ENCODE assay signal across 17 cellular contexts in the genomic region with DNA sequence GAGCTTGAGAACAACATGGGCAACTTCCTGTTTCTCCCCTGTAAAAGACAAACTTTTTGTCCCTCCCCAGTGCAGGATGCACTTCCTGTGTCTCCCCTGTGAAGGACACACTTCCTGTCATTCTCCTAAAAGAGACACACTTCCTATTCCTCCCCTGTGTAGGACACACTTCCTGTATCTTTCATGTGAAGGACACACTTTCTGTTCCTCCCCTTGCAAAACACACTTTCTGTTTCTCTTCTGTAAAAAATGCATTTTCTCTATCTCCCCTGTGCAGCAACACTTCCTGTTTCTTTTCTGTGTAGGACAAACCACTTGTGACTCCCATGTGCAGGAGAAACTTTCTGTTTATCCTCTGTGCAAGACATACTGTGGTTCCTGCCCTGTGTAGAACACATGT.
DNase-seq lines count a peak whose midpoint lies in the region; ATAC-seq and TF ChIP-seq lines count a peak whose summit lies in the region.
"Had no signal": no experiment of that assay in that cellular context is flagged by ENCODE, and none has a peak within 500 bp of the region (broad histone marks: within the 10 kb centered on the region; RNA-seq: fewer than 3 reads in every experiment).

No MANE protein-coding gene starts in this region.

- TF ChIP-seq CTCF in activated CD8-positive, alpha-beta T cell treated with anti-CD3 and anti-CD28 coated beads for 36 hours (IDR thresholded peaks at IDR 0.05) = no peak

- H3K4me3 Mint-ChIP-seq in stimulated activated naive CD8-positive, alpha-beta T cell treated with anti-CD3 and anti-CD28 coated beads, Interleukin-15, amount 100 ng/mL, for 72 hours = peak overlapping the region in 1 of 2 donors; percentile 0
- H3K4me3 Mint-ChIP-seq in activated CD8-positive, alpha-beta T cell treated with anti-CD3 and anti-CD28 coated beads for 36 hours = no peak overlapping the region

- no peak overlapping the region for H2BK12ac ChIP-seq in mesenchymal stem cell (ENCODE audit: low read length in 2 of 2)

- no peak overlapping the region for H2BK120ac ChIP-seq in mesenchymal stem cell (ENCODE audit: low read depth, low read length)

- CTCF ChIA-PET in activated CD8-positive, alpha-beta T cell treated with anti-CD3 and anti-CD28 coated beads for 36 hours (lab: Charles Lee) = no interaction called here

- no peak overlapping the region for H3K4me3 ChIP-seq in mesenchymal stem cell (ENCODE audit: insufficient read depth in 1 of 2, low read depth in 1 of 2, low read length in 2 of 2)
- H3K4me3 ChIP-seq: SJCRH30 had no signal

- no peak for DNase-seq in stimulated activated naive CD8-positive, alpha-beta T cell treated with anti-CD3 and anti-CD28 coated beads, Interleukin-15, amount 100 ng/mL, for 72 hours
- no peak for DNase-seq in stimulated activated naive CD8-positive, alpha-beta T cell treated with anti-CD3 and anti-CD28 coated beads, Interleukin-15, Interleukin-2, amounts not matched to agents 100 U/mL and 50 U/mL, for 24 hours
- no peak for DNase-seq in activated CD8-positive, alpha-beta T cell treated with anti-CD3 and anti-CD28 coated beads for 36 hours
- DNase-seq in mesenchymal stem cell = no peak
- no peak for DNase-seq in Right ventricle myocardium superior
- DNase-seq in stimulated activated CD4-positive, alpha-beta T cell treated with anti-CD3 and anti-CD28 coated beads, Interleukin-1b, Interleukin-23, amount 100 ng/mL, for 48 hours = no peak
- DNase-seq: ACHN, AML-193, Calu3, H7, NCI-H187 treated with DMSO at 0.1 percent for 48 hours, NCI-H69, SJCRH30 had no signal

- peaks cover 54% of the 10 kb centered on the region for H3K4me1 Mint-ChIP-seq in stimulated activated naive CD8-positive, alpha-beta T cell treated with anti-CD3 and anti-CD28 coated beads, Interleukin-15, amount 100 ng/mL, for 72 hours
- peaks cover 54% of the 10 kb centered on the region for H3K4me1 Mint-ChIP-seq in activated CD8-positive, alpha-beta T cell treated with anti-CD3 and anti-CD28 coated beads for 36 hours (ENCODE audit: low read depth)

- POLR2A ChIA-PET in activated CD8-positive, alpha-beta T cell treated with anti-CD3 and anti-CD28 coated beads for 36 hours (lab: Charles Lee) = no interaction called here

- no peak overlapping the region for H2BK15ac ChIP-seq in mesenchymal stem cell (ENCODE audit: low read depth, poor library complexity, severe bottlenecking)

- no peak overlapping the region for H3K4ac ChIP-seq in mesenchymal stem cell (ENCODE audit: low read depth in 1 of 2, low read length in 2 of 2)

- no peak overlapping the region for H2AFZ ChIP-seq in mesenchymal stem cell (ENCODE audit: low read depth, low read length)

- peak overlapping the region; percentile 44 for H3K27ac ChIP-seq in KOPT-K1 (ENCODE audit: low read depth, low read length, poor library complexity, severe bottlenecking)
- no peak overlapping the region for H3K27ac ChIP-seq in mesenchymal stem cell (ENCODE audit: low read length, poor library complexity, severe bottlenecking)
- H3K27ac ChIP-seq: KMS-11, RWPE1, SJCRH30 had no signal

- H3K36me3 Mint-ChIP-seq in activated CD8-positive, alpha-beta T cell treated with anti-CD3 and anti-CD28 coated beads for 36 hours (ENCODE audit: low read depth) = peaks cover 54% of the 10 kb centered on the region

- no peak overlapping the region for H4K8ac ChIP-seq in mesenchymal stem cell (ENCODE audit: low read length)

- ATAC-seq in stimulated activated naive CD8-positive, alpha-beta T cell treated with anti-CD3 and anti-CD28 coated beads, Interleukin-15, amount 100 ng/mL, for 72 hours = peak; percentile 24
- ATAC-seq in stimulated activated naive CD8-positive, alpha-beta T cell treated with anti-CD3 and anti-CD28 coated beads, Interleukin-15, Interleukin-2, amounts not matched to agents 100 U/mL and 50 U/mL, for 24 hours = no peak
- ATAC-seq in activated CD8-positive, alpha-beta T cell treated with anti-CD3 and anti-CD28 coated beads for 36 hours = no peak
- no peak for ATAC-seq in Right ventricle myocardium superior (ENCODE audit: poor library complexity)
- ATAC-seq: HepG2 had no signal

- no peak overlapping the region for H3K14ac ChIP-seq in mesenchymal stem cell (ENCODE audit: low read length in 2 of 2)

- peaks cover 65 to 73% of the 10 kb centered on the region in 2 donors for H3K9me3 Mint-ChIP-seq in stimulated activated naive CD8-positive, alpha-beta T cell treated with anti-CD3 and anti-CD28 coated beads, Interleukin-15, amount 100 ng/mL, for 72 hours
- peaks cover 51% of the 10 kb centered on the region for H3K9me3 Mint-ChIP-seq in activated CD8-positive, alpha-beta T cell treated with anti-CD3 and anti-CD28 coated beads for 36 hours

- no peak overlapping the region for H2AK5ac ChIP-seq in mesenchymal stem cell (ENCODE audit: low read length, severe bottlenecking)

- H3K4me2 ChIP-seq in mesenchymal stem cell (ENCODE audit: low read length, poor library complexity, severe bottlenecking) = no peak overlapping the region
- H3K4me2 ChIP-seq: KMS-11 had no signal

- H3K9me3 ChIP-seq in KOPT-K1 (ENCODE audit: insufficient read depth, low read length, poor library complexity, severe bottlenecking) (peaks cover 58% of the 10 kb centered on the region), mesenchymal stem cell (ENCODE audit: control insufficient read depth, low read length) (no peaks in the 10 kb centered on the region)
- H3K9me3 ChIP-seq: SJCRH30 had no signal

- H2BK5ac ChIP-seq in mesenchymal stem cell (ENCODE audit: low read depth, low read length, poor library complexity, severe bottlenecking) = no peak overlapping the region

- no peak overlapping the region for H4K91ac ChIP-seq in mesenchymal stem cell (ENCODE audit: low read length)

- H3K27me3 Mint-ChIP-seq in stimulated activated naive CD8-positive, alpha-beta T cell treated with anti-CD3 and anti-CD28 coated beads, Interleukin-15, amount 100 ng/mL, for 72 hours = no peaks in the 10 kb centered on the region
- H3K27me3 Mint-ChIP-seq in activated CD8-positive, alpha-beta T cell treated with anti-CD3 and anti-CD28 coated beads for 36 hours = no peaks in the 10 kb centered on the region

- peak overlapping the region; percentile 83 to 85 for H3K27ac Mint-ChIP-seq in stimulated activated naive CD8-positive, alpha-beta T cell treated with anti-CD3 and anti-CD28 coated beads, Interleukin-15, amount 100 ng/mL, for 72 hours
- H3K27ac Mint-ChIP-seq in activated CD8-positive, alpha-beta T cell treated with anti-CD3 and anti-CD28 coated beads for 36 hours = peak overlapping the region; percentile 84

- no peaks in the 10 kb centered on the region for H3K79me1 ChIP-seq in mesenchymal stem cell (replicated peaks; ENCODE audit: low read length, poor library complexity, severe bottlenecking)

- H3K4me1 ChIP-seq in mesenchymal stem cell (ENCODE audit: control insufficient read depth, insufficient read depth, low read depth, low read length) = no peaks in the 10 kb centered on the region
- H3K4me1 ChIP-seq: SJCRH30 had no signal

- no peak overlapping the region for H3K18ac ChIP-seq in mesenchymal stem cell (ENCODE audit: low read depth in 1 of 2, low read length in 2 of 2)

- H3K27me3 ChIP-seq in mesenchymal stem cell (ENCODE audit: control insufficient read depth in 1 of 2, insufficient read depth in 1 of 2, low read length in 2 of 2) = no peaks in the 10 kb centered on the region
- H3K27me3 ChIP-seq: SJCRH30 had no signal

- H3K23ac ChIP-seq in mesenchymal stem cell (ENCODE audit: low read length in 2 of 2) = no peak overlapping the region

- H3K36me3 ChIP-seq in KOPT-K1 (ENCODE audit: insufficient read depth, low read length) = no peaks in the 10 kb centered on the region
- H3K36me3 ChIP-seq in mesenchymal stem cell (ENCODE audit: control insufficient read depth in 1 of 2, insufficient read depth in 2 of 2, low read depth in 1 of 2, low read length in 2 of 2) = no peaks in the 10 kb centered on the region
- H3K36me3 ChIP-seq: SJCRH30 had no signal

- intact Hi-C loops in activated CD8-positive, alpha-beta T cell treated with anti-CD3 and anti-CD28 coated beads for 36 hours (cut with micrococcal nuclease) = no loop called here
- intact Hi-C loops in Right ventricle myocardium superior (cut with DNase I) = no loop called here

- H3K9ac ChIP-seq in mesenchymal stem cell (ENCODE audit: low read length) = no peak overlapping the region
- H3K9ac ChIP-seq: KMS-11 had no signal
